In genomic region chr19:11612816-11613511, GRCh38 we compare ENCODE assay signal across 22 cellular contexts. TPM values are rescaled to one million over a fixed set of nuclear protein-coding genes. Genes with fewer than 3 reads are reported as not detected.
DNase-seq lines count a peak whose midpoint lies in the region; ATAC-seq and TF ChIP-seq lines count a peak whose summit lies in the region.
"Had no signal": no experiment of that assay in that cellular context is flagged by ENCODE, and none has a peak within 500 bp of the region (broad histone marks: within the 10 kb centered on the region; RNA-seq: fewer than 3 reads in every experiment).

No MANE protein-coding gene starts in this region.

- no peak overlapping the region for H2AFZ ChIP-seq in PC-3 (ENCODE audit: low read length)
- H2AFZ ChIP-seq: PC-9 had no signal

- peak overlapping the region; percentile 40 for H3K27ac Mint-ChIP-seq in CD4-positive, alpha-beta T cell
- H3K27ac Mint-ChIP-seq in endodermal cell, result no peak overlapping the region
- H3K27ac Mint-ChIP-seq: activated T-helper 1 cell treated with anti-CD3 and anti-CD28 coated beads, Interleukin-12 subunit alpha, Interleukin-12 subunit beta, Interleukin-2, Interleukin-4 antibody, amounts not matched to agents 30 ng/mL and 10 ng/mL and 1 ng/mL, durations not matched to agents 14 hours and 24 hours and 36 hours; brain; HFFc6; stimulated activated naive CD8-positive, alpha-beta T cell treated with anti-CD3 and anti-CD28 coated beads, Interleukin-15, Interleukin-2, amounts not matched to agents 100 ng/mL and 50 ng/mL, for 24 hours had no signal

- H3K4me3 ChIP-seq in PC-3 (ENCODE audit: low read length), result no peak overlapping the region
- H3K4me3 ChIP-seq in endodermal cell (ENCODE audit: low read length), result peak overlapping the region; percentile 57
- H3K4me3 ChIP-seq: PC-9, prostate gland had no signal

- peaks cover 68% of the 10 kb centered on the region for H3K36me3 Mint-ChIP-seq in CD4-positive, alpha-beta T cell (ENCODE audit: low read depth)
- H3K36me3 Mint-ChIP-seq in endodermal cell (ENCODE audit: low read depth), result peaks cover 90% of the 10 kb centered on the region

- no peaks in the 10 kb centered on the region for H3K27me3 ChIP-seq in CD4-positive, alpha-beta T cell (ENCODE audit: control insufficient read depth, insufficient read depth, low read length)
- H3K27me3 ChIP-seq in PC-3 (ENCODE audit: low read length) (no peaks in the 10 kb centered on the region), endodermal cell (ENCODE audit: control insufficient read depth, insufficient read depth, low read length, poor library complexity, severe bottlenecking) (no peaks in the 10 kb centered on the region)

- H3K4me2 ChIP-seq in PC-3 (ENCODE audit: low read length), result no peak overlapping the region
- H3K4me2 ChIP-seq: PC-9 had no signal

- H3K27ac ChIP-seq in CD4-positive, alpha-beta T cell (ENCODE audit: low read depth, low read length), result no peak overlapping the region
- H3K27ac ChIP-seq in PC-3 (ENCODE audit: low read length) (no peak overlapping the region), endodermal cell (ENCODE audit: low read depth, low read length) (no peak overlapping the region)
- H3K27ac ChIP-seq: PC-9, prostate gland had no signal

- TF ChIP-seq CTCF in CD4-positive, alpha-beta T cell (IDR thresholded peaks at IDR 0.05), result no peak
- TF ChIP-seq CTCF in PC-3 (conservative IDR thresholded peaks at IDR 0.05; ENCODE audit: low read depth, low read length) (0 out of 2 replicates have a peak, but pooled peaks have one; percentile 15), endodermal cell (conservative IDR thresholded peaks at IDR 0.05) (peak; percentile 25)

- WGBS in endodermal cell (ENCODE audit: insufficient coverage in 1 of 2, insufficient read length in 1 of 2), 2 experiments, result 100% methylated on average over 2 of the region's 5 CpGs; no CpG with 5 or more reads in 1 of the 2 experiments

- H3F3A ChIP-seq in PC-3 (ENCODE audit: low read length, unreplicated experiment), result no peaks in the 10 kb centered on the region

- DNase-seq in CD4-positive, alpha-beta T cell, result no peak
- DNase-seq in ELR (ENCODE audit: low read depth) (peak; percentile 31), PC-3 (no peak), endodermal cell (no peak), NCI-H446 (lab: John Stamatoyannopoulos, UW) (no peak)
- DNase-seq in activated T-cell treated with anti-CD3 and anti-CD28 coated beads, Interleukin-2, amount 50 U/mL, for 1 hour, result no peak
- no peak for DNase-seq in NK-92 treated with Interleukin-12 subunit alpha and Interleukin-12 subunit beta, amount 100 ng/mL, for 24 hours (lab: John Stamatoyannopoulos, UW)
- DNase-seq: activated CD4-positive, alpha-beta T cell treated with anti-CD3 and anti-CD28 coated beads for 1 hour; glutamatergic neuron; HFFc6; MV-4-11; NCI-H187 treated with DMSO at 0.1 percent for 48 hours; NCI-H774; PC-9; stimulated activated CD4-positive, alpha-beta T cell treated with anti-CD3 and anti-CD28 coated beads, Interleukin-2, amount 100 ng/mL, for 24 hours had no signal

- no peak for ATAC-seq in CD4-positive, alpha-beta T cell (ENCODE audit: poor library complexity)
- ATAC-seq in PC-3 (no peak), GM21529 (IDR thresholded peaks at IDR 0.05; ENCODE audit: unreplicated experiment) (no peak)

- H3K9me3 Mint-ChIP-seq in CD4-positive, alpha-beta T cell, result peaks cover 4% of the 10 kb centered on the region
- peaks cover 93% of the 10 kb centered on the region for H3K9me3 Mint-ChIP-seq in endodermal cell

- CTCF ChIA-PET in CD4-positive, alpha-beta T cell (lab: Charles Lee), result no interaction called here
- CTCF ChIA-PET in PC-3 (lab: Charles Lee), result no interaction called here

- intact Hi-C loops in CD4-positive, alpha-beta T cell (cut with DNase I, micrococcal nuclease), result no loop called here
- intact Hi-C loops in PC-3 (cut with micrococcal nuclease), result no loop called here

- H3K4me1 ChIP-seq in PC-3 (ENCODE audit: insufficient read depth, low read length) (no peaks in the 10 kb centered on the region), endodermal cell (ENCODE audit: control insufficient read depth, insufficient read depth, low read length) (no peaks in the 10 kb centered on the region)
- H3K4me1 ChIP-seq: prostate gland had no signal

- peaks cover 6% of the 10 kb centered on the region; the same call in 1 of the 2 replicates for H3K79me2 ChIP-seq in PC-3 (ENCODE audit: low read length)

- H3K27me3 Mint-ChIP-seq in CD4-positive, alpha-beta T cell, result no peaks in the 10 kb centered on the region
- H3K27me3 Mint-ChIP-seq in endodermal cell (ENCODE audit: insufficient read depth), result no peaks in the 10 kb centered on the region
- H3K27me3 Mint-ChIP-seq: stimulated activated naive CD8-positive, alpha-beta T cell treated with anti-CD3 and anti-CD28 coated beads, Interleukin-15, Interleukin-2, amounts not matched to agents 100 ng/mL and 50 ng/mL, for 24 hours had no signal

- no peaks in the 10 kb centered on the region for H4K20me1 ChIP-seq in PC-3 (ENCODE audit: low read length)

- H3K36me3 ChIP-seq in PC-3 (ENCODE audit: low read depth, low read length) (peaks cover 45% of the 10 kb centered on the region), endodermal cell (ENCODE audit: control insufficient read depth, insufficient read depth, low read length) (peaks cover 79% of the 10 kb centered on the region)

- H3K4me1 Mint-ChIP-seq in CD4-positive, alpha-beta T cell (ENCODE audit: low read depth), result peaks cover 7% of the 10 kb centered on the region
- no peaks in the 10 kb centered on the region for H3K4me1 Mint-ChIP-seq in endodermal cell
- H3K4me1 Mint-ChIP-seq: brain, CD14-positive monocyte had no signal

- no peaks in the 10 kb centered on the region for H3K9me2 ChIP-seq in PC-3 (replicated peaks; ENCODE audit: low read length)

- peaks cover 19% of the 10 kb centered on the region for H3K9me3 ChIP-seq in CD4-positive, alpha-beta T cell (ENCODE audit: control insufficient read depth, low read length)
- peaks cover 22% of the 10 kb centered on the region for H3K9me3 ChIP-seq in PC-3 (ENCODE audit: low read length)
- H3K9me3 ChIP-seq in endodermal cell (ENCODE audit: control insufficient read depth, low read length), result peaks cover 77% of the 10 kb centered on the region
- H3K9me3 ChIP-seq: prostate gland had no signal

- no peak overlapping the region for H3K9ac ChIP-seq in PC-3 (ENCODE audit: low read length)
- no peak overlapping the region for H3K9ac ChIP-seq in endodermal cell (ENCODE audit: extremely low read depth, low read length, poor library complexity, severe bottlenecking)

- POLR2A ChIA-PET in CD4-positive, alpha-beta T cell (lab: Charles Lee), result no interaction called here
- POLR2A ChIA-PET in PC-3 (lab: Charles Lee; ENCODE audit: unreplicated experiment), result no interaction called here

- H3K4me3 Mint-ChIP-seq in CD4-positive, alpha-beta T cell, result no peak overlapping the region
- no peak overlapping the region for H3K4me3 Mint-ChIP-seq in endodermal cell
- H3K4me3 Mint-ChIP-seq: activated T-helper 1 cell treated with anti-CD3 and anti-CD28 coated beads, Interleukin-12 subunit alpha, Interleukin-12 subunit beta, Interleukin-2, Interleukin-4 antibody, amounts not matched to agents 30 ng/mL and 10 ng/mL and 1 ng/mL, durations not matched to agents 14 hours and 24 hours and 36 hours; brain; CD14-positive monocyte; HFFc6; stimulated activated naive CD8-positive, alpha-beta T cell treated with anti-CD3 and anti-CD28 coated beads, Interleukin-15, Interleukin-2, amounts not matched to agents 100 ng/mL and 50 ng/mL, for 24 hours had no signal

- BruUV-seq in PC-3 (replicated peaks; lab: Mats Ljungman, UMichigan), result no TSS peak

RNA-seq across cellular contexts. Expression of gene ZNF627, which starts 15.7 kb away (rescaled TPM):
- 10 to 100 TPM; 11.7 to 12.7 TPM for total RNA-seq in CD4-positive, alpha-beta T cell
- 8.5 and 14.2 TPM in 2 replicates for total RNA-seq in PC-3 (2014; rRNA removed)
- 10 to 100 TPM; 22.0 to 30.5 TPM for total RNA-seq in endodermal cell
- 22.4 TPM for polyA plus RNA-seq in endodermal cell (2013, experiment 1 of 2)
- 23.3 TPM for polyA plus RNA-seq in endodermal cell (2013, experiment 2 of 2)

RNA-seq across cellular contexts. Expression of gene ACP5, which starts 35.5 kb away (rescaled TPM):
- 10 to 100 TPM; 13.4 to 15.3 TPM for total RNA-seq in CD4-positive, alpha-beta T cell
- total RNA-seq in PC-3 (2014; rRNA removed) (not detected in 2 replicates), endodermal cell (1 to 10 TPM; 2.1 to 3.8 TPM)
- not detected for polyA plus RNA-seq in endodermal cell (2013, experiment 1 of 2)
- polyA plus RNA-seq in endodermal cell (2013, experiment 2 of 2), result not detected
- polyA plus RNA-seq: neural cell had no signal

RNA-seq across cellular contexts. Expression of gene ELOF1, which starts 53.9 kb away (rescaled TPM):
- 10 to 100 TPM; 31.8 to 33.2 TPM for total RNA-seq in CD4-positive, alpha-beta T cell
- total RNA-seq in PC-3 (2014; rRNA removed), result 91.9 and 105 TPM in 2 replicates
- 10 to 100 TPM; 62.6 to 68.7 TPM for total RNA-seq in endodermal cell
- 49.8 TPM for polyA plus RNA-seq in endodermal cell (2013, experiment 1 of 2)
- polyA plus RNA-seq in endodermal cell (2013, experiment 2 of 2), result 38.8 TPM
